In the genomic region with DNA sequence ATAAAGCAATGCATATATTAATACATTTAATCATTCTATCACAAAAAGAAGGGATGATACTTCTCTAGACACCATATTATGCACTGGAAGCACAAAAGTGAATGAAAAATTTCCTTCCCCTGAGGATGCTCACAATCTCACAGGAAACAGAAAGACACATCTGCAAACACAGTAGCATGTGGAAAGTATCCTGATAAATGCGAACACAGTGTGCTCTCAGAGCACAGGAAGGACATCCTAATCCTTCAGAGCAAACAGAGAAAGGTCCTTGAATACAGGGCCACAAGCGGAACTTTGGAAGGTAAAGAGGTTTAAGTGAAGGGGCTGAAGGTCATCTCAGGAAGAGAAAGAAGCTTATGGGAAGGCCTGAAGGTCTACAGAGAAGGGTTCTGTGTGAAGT, we compare ENCODE assay signal across 9 cellular contexts.
"Had no signal": no experiment of that assay in that cellular context is flagged by ENCODE, and none has a peak within 500 bp of the region (broad histone marks: within the 10 kb centered on the region; RNA-seq: fewer than 3 reads in every experiment).

No MANE protein-coding gene starts in this region.

- H3K4me1 Mint-ChIP-seq: IgD-negative memory B cell had no signal

- H3K9me3 Mint-ChIP-seq: H9 had no signal

- H3K27ac ChIP-seq: HL-60, KMS-11 had no signal

- H3K27ac Mint-ChIP-seq: H9, IgD-negative memory B cell had no signal

- ATAC-seq: HepG2 had no signal

- H3K4me2 ChIP-seq: KMS-11 had no signal

- DNase-seq: GOT3, H9, HCEC 1CT, Karpas-422, KBM-7 had no signal

- H3K36me3 Mint-ChIP-seq: IgD-negative memory B cell had no signal

- H3K27me3 Mint-ChIP-seq: IgD-negative memory B cell had no signal

- H3K9ac ChIP-seq: KMS-11 had no signal

- H3K4me3 Mint-ChIP-seq: H9, IgD-negative memory B cell had no signal
